1 cellular context compared by ENCODE assay signal in the genomic region with DNA sequence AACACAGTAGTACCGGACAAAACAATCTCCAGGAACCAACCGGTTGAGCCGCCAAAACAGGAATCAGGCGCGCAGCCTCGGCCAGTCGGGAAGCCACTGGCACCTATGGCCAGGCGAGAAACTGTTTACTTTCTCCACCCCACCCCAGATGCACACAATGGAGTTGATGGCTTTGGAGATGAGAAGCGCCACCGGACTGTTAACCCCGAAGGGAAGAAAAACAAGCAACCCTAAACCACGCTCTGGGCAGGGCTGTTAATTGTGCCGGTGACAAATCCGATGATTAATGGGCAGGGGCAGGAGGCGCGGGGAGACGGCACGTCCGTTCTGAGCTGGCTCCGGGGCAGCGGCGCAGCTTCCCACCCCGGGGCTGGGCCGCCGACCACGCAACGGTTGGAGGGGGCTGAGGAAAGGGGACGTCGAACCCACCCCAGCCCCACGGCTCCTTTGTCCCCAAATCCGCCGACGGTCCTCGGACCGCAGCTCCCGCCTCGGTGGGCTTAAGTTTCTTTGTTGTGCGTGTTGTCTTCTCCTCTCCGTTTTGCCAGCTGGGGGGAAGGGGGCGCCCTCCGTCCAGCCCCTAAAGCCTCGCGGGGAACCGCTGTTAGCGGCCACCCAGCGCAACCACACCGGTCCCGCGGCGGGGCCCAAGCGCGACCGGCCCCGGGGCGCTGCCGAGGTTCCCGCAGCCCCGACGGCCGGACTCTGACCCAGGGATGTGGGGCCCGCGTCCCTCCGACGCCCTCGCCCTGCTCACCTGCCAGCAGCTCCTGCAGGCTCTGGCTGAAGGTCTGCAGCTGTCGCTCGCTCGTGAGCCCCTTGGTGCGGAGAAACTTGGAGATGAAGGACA.
A peak's percentile ranks its signal among the peaks of the same experiment; 100 is the strongest.
TF ChIP-seq lines count a peak whose summit lies in the region.

No MANE protein-coding gene starts in this region.

TF ChIP-seq in HepG2, 621 proteins besides CTCF, POLR2A, EP300 and RAD21 (continued from another document and continues in another):
- TF ChIP-seq, protein P1, sequence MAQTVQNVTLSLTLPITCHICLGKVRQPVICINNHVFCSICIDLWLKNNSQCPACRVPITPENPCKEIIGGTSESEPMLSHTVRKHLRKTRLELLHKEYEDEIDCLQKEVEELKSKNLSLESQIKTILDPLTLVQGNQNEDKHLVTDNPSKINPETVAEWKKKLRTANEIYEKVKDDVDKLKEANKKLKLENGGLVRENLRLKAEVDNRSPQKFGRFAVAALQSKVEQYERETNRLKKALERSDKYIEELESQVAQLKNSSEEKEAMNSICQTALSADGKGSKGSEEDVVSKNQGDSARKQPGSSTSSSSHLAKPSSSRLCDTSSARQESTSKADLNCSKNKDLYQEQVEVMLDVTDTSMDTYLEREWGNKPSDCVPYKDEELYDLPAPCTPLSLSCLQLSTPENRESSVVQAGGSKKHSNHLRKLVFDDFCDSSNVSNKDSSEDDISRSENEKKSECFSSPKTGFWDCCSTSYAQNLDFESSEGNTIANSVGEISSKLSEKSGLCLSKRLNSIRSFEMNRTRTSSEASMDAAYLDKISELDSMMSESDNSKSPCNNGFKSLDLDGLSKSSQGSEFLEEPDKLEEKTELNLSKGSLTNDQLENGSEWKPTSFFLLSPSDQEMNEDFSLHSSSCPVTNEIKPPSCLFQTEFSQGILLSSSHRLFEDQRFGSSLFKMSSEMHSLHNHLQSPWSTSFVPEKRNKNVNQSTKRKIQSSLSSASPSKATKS (CRISPR knock-in tag; IDR thresholded peaks at IDR 0.05), result no peak
- TF ChIP-seq ZNF747 (CRISPR knock-in tag; IDR thresholded peaks at IDR 0.05; ENCODE audit: borderline replicate concordance) (peak; percentile 37; the same call in 1 of the 2 replicates), ZBTB38 (CRISPR knock-in tag; IDR thresholded peaks at IDR 0.05) (0 out of 2 replicates have a peak, but pooled peaks have one; percentile 34), ZNF775 (CRISPR knock-in tag; IDR thresholded peaks at IDR 0.05; ENCODE audit: borderline replicate concordance) (no peak), MIER2 (CRISPR knock-in tag; IDR thresholded peaks at IDR 0.05) (no peak), KDM2A (CRISPR knock-in tag; IDR thresholded peaks at IDR 0.05; ENCODE audit: borderline replicate concordance, low read depth) (peak; percentile 39; the same call in 1 of the 2 replicates), PAF1 (CRISPR knock-in tag; IDR thresholded peaks at IDR 0.05) (no peak), CBX2 (IDR thresholded peaks at IDR 0.05; ENCODE audit: low read depth, low read length) (no peak), CBX2 (CRISPR knock-in tag; IDR thresholded peaks at IDR 0.05; ENCODE audit: low read depth) (no peak), RNF2 (conservative IDR thresholded peaks at IDR 0.05; ENCODE audit: low read depth) (no peak), HDAC1 (CRISPR knock-in tag; IDR thresholded peaks at IDR 0.05) (no peak; the same call in 1 of the 2 replicates), SALL2 (CRISPR knock-in tag; IDR thresholded peaks at IDR 0.05) (0 out of 2 replicates have a peak, but pooled peaks have one; percentile 15), ZNF44 (CRISPR knock-in tag; IDR thresholded peaks at IDR 0.05) (no peak), ZNF382 (CRISPR knock-in tag; IDR thresholded peaks at IDR 0.05; ENCODE audit: borderline replicate concordance) (no peak), ZC3H13 (CRISPR knock-in tag; IDR thresholded peaks at IDR 0.05) (no peak), NCOA2 (CRISPR knock-in tag; IDR thresholded peaks at IDR 0.05) (no peak), ZSCAN12 (CRISPR knock-in tag; IDR thresholded peaks at IDR 0.05) (no peak), GATAD2A (CRISPR knock-in tag; IDR thresholded peaks at IDR 0.05) (no peak), SRSF4 (IDR thresholded peaks at IDR 0.05; ENCODE audit: low read depth, low read length, poor library complexity, severe bottlenecking) (no peak), NR2F1 (CRISPR knock-in tag; IDR thresholded peaks at IDR 0.05) (no peak), SNAI1 (CRISPR knock-in tag; IDR thresholded peaks at IDR 0.05; ENCODE audit: borderline replicate concordance) (no peak), RBM22 (optimal IDR thresholded peaks at IDR 0.05; ENCODE audit: low read length) (no peak), YEATS2 (CRISPR knock-in tag; IDR thresholded peaks at IDR 0.05; ENCODE audit: borderline replicate concordance) (no peak), NRL (CRISPR knock-in tag; IDR thresholded peaks at IDR 0.05; ENCODE audit: borderline replicate concordance) (0 out of 2 replicates have a peak, but pooled peaks have one; percentile 19), NR2F2 (IDR thresholded peaks at IDR 0.05; ENCODE audit: borderline replicate concordance, low read depth) (no peak), AHR (CRISPR knock-in tag; IDR thresholded peaks at IDR 0.05) (no peak), TBL1XR1 (IDR thresholded peaks at IDR 0.05; ENCODE audit: borderline replicate concordance, low read length, partially characterized antibody) (no peak), ZNF558 (CRISPR knock-in tag; IDR thresholded peaks at IDR 0.05; ENCODE audit: borderline replicate concordance) (no peak), NR3C1 (CRISPR knock-in tag; IDR thresholded peaks at IDR 0.05) (no peak), JUNB (CRISPR knock-in tag; IDR thresholded peaks at IDR 0.05; ENCODE audit: borderline replicate concordance) (no peak), MATR3 (CRISPR knock-in tag; IDR thresholded peaks at IDR 0.05) (no peak), ZNF530 (CRISPR knock-in tag; IDR thresholded peaks at IDR 0.05; ENCODE audit: low read depth) (no peak), NONO (IDR thresholded peaks at IDR 0.05) (no peak), NONO (CRISPR knock-in tag; conservative IDR thresholded peaks at IDR 0.05) (no peak), ZSCAN21 (CRISPR knock-in tag; IDR thresholded peaks at IDR 0.05; ENCODE audit: borderline replicate concordance) (peak; percentile 74; the same call in 1 of the 2 replicates), NR2C2 (CRISPR knock-in tag; IDR thresholded peaks at IDR 0.05; ENCODE audit: borderline replicate concordance) (0 out of 2 replicates have a peak, but pooled peaks have one; percentile 16), TCF7 (IDR thresholded peaks at IDR 0.05; ENCODE audit: low read depth) (no peak), SNAPC2 (CRISPR knock-in tag; IDR thresholded peaks at IDR 0.05) (no peak; the same call in 1 of the 2 replicates), ZNF484 (CRISPR knock-in tag; IDR thresholded peaks at IDR 0.05; ENCODE audit: borderline replicate concordance, low read depth) (no peak), RBM39 (IDR thresholded peaks at IDR 0.05; ENCODE audit: low read depth, low read length, poor library complexity, severe bottlenecking) (peak; percentile 47), SIN3A (IDR thresholded peaks at IDR 0.05; ENCODE audit: borderline replicate concordance, low read depth, low read length) (peak; percentile 34; the same call in 1 of the 2 replicates), MAFF (IDR thresholded peaks at IDR 0.05; ENCODE audit: low read depth, low read length) (no peak)
- TF ChIP-seq, protein P2, sequence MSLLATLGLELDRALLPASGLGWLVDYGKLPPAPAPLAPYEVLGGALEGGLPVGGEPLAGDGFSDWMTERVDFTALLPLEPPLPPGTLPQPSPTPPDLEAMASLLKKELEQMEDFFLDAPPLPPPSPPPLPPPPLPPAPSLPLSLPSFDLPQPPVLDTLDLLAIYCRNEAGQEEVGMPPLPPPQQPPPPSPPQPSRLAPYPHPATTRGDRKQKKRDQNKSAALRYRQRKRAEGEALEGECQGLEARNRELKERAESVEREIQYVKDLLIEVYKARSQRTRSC (CRISPR knock-in tag; IDR thresholded peaks at IDR 0.05; ENCODE audit: low read depth), result no peak
- TF ChIP-seq, protein P3, sequence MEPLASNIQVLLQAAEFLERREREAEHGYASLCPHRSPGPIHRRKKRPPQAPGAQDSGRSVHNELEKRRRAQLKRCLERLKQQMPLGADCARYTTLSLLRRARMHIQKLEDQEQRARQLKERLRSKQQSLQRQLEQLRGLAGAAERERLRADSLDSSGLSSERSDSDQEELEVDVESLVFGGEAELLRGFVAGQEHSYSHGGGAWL (CRISPR knock-in tag; IDR thresholded peaks at IDR 0.05), result peak; percentile 33; the same call in 1 of the 2 replicates
- TF ChIP-seq, protein P4, sequence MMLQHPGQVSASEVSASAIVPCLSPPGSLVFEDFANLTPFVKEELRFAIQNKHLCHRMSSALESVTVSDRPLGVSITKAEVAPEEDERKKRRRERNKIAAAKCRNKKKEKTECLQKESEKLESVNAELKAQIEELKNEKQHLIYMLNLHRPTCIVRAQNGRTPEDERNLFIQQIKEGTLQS (CRISPR knock-in tag; IDR thresholded peaks at IDR 0.05), result no peak
- TF ChIP-seq, protein P5, sequence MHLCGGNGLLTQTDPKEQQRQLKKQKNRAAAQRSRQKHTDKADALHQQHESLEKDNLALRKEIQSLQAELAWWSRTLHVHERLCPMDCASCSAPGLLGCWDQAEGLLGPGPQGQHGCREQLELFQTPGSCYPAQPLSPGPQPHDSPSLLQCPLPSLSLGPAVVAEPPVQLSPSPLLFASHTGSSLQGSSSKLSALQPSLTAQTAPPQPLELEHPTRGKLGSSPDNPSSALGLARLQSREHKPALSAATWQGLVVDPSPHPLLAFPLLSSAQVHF (CRISPR knock-in tag; IDR thresholded peaks at IDR 0.05), result no peak
- TF ChIP-seq, protein P6, sequence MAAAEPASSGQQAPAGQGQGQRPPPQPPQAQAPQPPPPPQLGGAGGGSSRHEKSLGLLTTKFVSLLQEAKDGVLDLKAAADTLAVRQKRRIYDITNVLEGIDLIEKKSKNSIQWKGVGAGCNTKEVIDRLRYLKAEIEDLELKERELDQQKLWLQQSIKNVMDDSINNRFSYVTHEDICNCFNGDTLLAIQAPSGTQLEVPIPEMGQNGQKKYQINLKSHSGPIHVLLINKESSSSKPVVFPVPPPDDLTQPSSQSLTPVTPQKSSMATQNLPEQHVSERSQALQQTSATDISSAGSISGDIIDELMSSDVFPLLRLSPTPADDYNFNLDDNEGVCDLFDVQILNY (CRISPR knock-in tag; conservative IDR thresholded peaks at IDR 0.05), result no peak
- TF ChIP-seq, protein P7, sequence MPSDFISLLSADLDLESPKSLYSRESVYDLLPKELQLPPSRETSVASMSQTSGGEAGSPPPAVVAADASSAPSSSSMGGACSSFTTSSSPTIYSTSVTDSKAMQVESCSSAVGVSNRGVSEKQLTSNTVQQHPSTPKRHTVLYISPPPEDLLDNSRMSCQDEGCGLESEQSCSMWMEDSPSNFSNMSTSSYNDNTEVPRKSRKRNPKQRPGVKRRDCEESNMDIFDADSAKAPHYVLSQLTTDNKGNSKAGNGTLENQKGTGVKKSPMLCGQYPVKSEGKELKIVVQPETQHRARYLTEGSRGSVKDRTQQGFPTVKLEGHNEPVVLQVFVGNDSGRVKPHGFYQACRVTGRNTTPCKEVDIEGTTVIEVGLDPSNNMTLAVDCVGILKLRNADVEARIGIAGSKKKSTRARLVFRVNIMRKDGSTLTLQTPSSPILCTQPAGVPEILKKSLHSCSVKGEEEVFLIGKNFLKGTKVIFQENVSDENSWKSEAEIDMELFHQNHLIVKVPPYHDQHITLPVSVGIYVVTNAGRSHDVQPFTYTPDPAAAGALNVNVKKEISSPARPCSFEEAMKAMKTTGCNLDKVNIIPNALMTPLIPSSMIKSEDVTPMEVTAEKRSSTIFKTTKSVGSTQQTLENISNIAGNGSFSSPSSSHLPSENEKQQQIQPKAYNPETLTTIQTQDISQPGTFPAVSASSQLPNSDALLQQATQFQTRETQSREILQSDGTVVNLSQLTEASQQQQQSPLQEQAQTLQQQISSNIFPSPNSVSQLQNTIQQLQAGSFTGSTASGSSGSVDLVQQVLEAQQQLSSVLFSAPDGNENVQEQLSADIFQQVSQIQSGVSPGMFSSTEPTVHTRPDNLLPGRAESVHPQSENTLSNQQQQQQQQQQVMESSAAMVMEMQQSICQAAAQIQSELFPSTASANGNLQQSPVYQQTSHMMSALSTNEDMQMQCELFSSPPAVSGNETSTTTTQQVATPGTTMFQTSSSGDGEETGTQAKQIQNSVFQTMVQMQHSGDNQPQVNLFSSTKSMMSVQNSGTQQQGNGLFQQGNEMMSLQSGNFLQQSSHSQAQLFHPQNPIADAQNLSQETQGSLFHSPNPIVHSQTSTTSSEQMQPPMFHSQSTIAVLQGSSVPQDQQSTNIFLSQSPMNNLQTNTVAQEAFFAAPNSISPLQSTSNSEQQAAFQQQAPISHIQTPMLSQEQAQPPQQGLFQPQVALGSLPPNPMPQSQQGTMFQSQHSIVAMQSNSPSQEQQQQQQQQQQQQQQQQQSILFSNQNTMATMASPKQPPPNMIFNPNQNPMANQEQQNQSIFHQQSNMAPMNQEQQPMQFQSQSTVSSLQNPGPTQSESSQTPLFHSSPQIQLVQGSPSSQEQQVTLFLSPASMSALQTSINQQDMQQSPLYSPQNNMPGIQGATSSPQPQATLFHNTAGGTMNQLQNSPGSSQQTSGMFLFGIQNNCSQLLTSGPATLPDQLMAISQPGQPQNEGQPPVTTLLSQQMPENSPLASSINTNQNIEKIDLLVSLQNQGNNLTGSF (CRISPR knock-in tag; IDR thresholded peaks at IDR 0.05), result no peak
- TF ChIP-seq, protein P8, sequence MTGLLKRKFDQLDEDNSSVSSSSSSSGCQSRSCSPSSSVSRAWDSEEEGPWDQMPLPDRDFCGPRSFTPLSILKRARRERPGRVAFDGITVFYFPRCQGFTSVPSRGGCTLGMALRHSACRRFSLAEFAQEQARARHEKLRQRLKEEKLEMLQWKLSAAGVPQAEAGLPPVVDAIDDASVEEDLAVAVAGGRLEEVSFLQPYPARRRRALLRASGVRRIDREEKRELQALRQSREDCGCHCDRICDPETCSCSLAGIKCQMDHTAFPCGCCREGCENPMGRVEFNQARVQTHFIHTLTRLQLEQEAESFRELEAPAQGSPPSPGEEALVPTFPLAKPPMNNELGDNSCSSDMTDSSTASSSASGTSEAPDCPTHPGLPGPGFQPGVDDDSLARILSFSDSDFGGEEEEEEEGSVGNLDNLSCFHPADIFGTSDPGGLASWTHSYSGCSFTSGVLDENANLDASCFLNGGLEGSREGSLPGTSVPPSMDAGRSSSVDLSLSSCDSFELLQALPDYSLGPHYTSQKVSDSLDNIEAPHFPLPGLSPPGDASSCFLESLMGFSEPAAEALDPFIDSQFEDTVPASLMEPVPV (CRISPR knock-in tag; IDR thresholded peaks at IDR 0.05), result 0 out of 2 replicates have a peak, but pooled peaks have one; percentile 55
- TF ChIP-seq, protein P9, sequence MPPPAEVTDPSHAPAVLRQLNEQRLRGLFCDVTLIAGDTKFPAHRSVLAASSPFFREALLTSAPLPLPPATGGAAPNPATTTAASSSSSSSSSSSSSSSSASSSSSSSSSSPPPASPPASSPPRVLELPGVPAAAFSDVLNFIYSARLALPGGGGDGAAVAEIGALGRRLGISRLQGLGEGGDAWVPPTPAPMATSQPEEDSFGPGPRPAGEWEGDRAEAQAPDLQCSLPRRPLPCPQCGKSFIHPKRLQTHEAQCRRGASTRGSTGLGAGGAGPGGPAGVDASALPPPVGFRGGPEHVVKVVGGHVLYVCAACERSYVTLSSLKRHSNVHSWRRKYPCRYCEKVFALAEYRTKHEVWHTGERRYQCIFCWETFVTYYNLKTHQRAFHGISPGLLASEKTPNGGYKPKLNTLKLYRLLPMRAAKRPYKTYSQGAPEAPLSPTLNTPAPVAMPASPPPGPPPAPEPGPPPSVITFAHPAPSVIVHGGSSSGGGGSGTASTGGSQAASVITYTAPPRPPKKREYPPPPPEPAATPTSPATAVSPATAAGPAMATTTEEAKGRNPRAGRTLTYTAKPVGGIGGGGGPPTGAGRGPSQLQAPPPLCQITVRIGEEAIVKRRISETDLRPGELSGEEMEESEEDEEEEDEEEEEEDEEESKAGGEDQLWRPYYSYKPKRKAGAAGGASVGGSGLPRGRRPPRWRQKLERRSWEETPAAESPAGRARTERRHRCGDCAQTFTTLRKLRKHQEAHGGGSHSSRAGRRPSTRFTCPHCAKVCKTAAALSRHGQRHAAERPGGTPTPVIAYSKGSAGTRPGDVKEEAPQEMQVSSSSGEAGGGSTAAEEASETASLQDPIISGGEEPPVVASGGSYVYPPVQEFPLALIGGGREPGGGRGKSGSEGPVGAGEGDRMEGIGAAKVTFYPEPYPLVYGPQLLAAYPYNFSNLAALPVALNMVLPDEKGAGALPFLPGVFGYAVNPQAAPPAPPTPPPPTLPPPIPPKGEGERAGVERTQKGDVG (CRISPR knock-in tag; IDR thresholded peaks at IDR 0.05; ENCODE audit: borderline replicate concordance), result no peak
